ENCODE assay signal across 15 cellular contexts in the genomic region with DNA sequence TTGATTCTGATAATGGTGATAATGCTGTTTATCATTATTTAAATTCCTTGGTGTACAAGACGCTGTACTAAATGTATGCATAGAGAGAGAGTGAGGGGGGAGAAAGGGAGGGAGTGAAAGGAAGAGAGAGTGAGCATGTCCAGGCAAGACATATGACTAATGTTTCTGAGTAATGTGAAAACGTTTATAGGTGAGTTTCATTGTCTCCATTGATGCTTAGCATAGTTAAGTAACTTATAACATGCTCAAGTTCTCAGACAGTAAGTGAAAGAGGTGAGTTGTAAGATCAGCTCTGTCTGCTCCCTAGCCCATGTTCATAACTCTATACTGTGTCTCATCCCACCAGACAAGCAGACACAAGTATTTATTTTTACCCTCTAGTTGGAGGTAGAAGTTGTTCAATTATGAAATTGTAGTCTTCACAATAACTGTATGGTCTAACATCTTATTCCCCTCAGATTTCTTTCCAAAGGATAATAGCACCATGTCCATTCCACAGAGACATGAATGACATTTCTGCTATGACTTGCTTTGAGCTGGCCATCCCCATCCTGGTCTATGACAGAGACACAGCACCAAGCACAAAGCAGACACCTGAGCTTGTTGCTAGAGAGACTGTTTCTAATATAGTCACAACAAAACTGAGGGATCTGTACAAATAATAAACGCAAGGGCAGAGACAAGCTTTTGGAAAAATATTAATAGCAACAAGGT.
DNase-seq lines count a peak whose midpoint lies in the region; ATAC-seq and TF ChIP-seq lines count a peak whose summit lies in the region.
"Had no signal": no experiment of that assay in that cellular context is flagged by ENCODE, and none has a peak within 500 bp of the region (broad histone marks: within the 10 kb centered on the region; RNA-seq: fewer than 3 reads in every experiment).

No MANE protein-coding gene starts in this region.

- TF ChIP-seq POLR2A in body of pancreas (IDR thresholded peaks at IDR 0.05) = no peak

- H3K4me3 ChIP-seq in GM12865 (ENCODE audit: low read depth, low read length) (no peak overlapping the region), RWPE2 (ENCODE audit: severe bottlenecking) (no peak overlapping the region), body of pancreas (no peak overlapping the region)
- H3K4me3 ChIP-seq: right lobe of liver had no signal

- TF ChIP-seq CTCF in GM12865 (IDR thresholded peaks at IDR 0.05; ENCODE audit: insufficient read depth, low read depth, low read length, missing control alignments) (no peak), RWPE2 (IDR thresholded peaks at IDR 0.05; ENCODE audit: poor library complexity, severe bottlenecking) (no peak), body of pancreas (IDR thresholded peaks at IDR 0.05) (no peak)

- H3K9me3 ChIP-seq in RWPE2 (ENCODE audit: severe bottlenecking) (no peaks in the 10 kb centered on the region), body of pancreas (no peaks in the 10 kb centered on the region)
- H3K9me3 ChIP-seq: right lobe of liver had no signal

- WGBS in body of pancreas, 2 donors = 33 to 40% methylated on average over 3 of the region's 3 CpGs

- peak; percentile 18 for DNase-seq in GM12865 (ENCODE audit: low read depth)
- no peak for DNase-seq in RWPE2 (ENCODE audit: low spot score)
- no peak for DNase-seq in GOT3 (lab: John Stamatoyannopoulos, UW)
- DNase-seq in NCI-H146 (lab: John Stamatoyannopoulos, UW) = no peak
- no peak for DNase-seq in body of pancreas
- DNase-seq: erythroblast; NCI-H748 treated with DMSO at 0.1 percent for 48 hours; nephron progenitor cell; right lobe of liver; SHP77 treated with DMSO at 0.1 percent for 48 hours; stimulated activated CD4-positive, alpha-beta T cell treated with anti-CD3 and anti-CD28 coated beads, Interleukin-4, amount 100 ng/mL, for 4 hours; stimulated activated naive CD4-positive, alpha-beta T cell treated with Interleukin-2 at 50 U/mL for 16 hours had no signal

- ATAC-seq in GM19351 (IDR thresholded peaks at IDR 0.05; ENCODE audit: unreplicated experiment) (peak; percentile 71), HG02981 (IDR thresholded peaks at IDR 0.05; ENCODE audit: unreplicated experiment) (peak; percentile 57), RWPE2 (ENCODE audit: low read depth) (peak; percentile 98), HG02884 (IDR thresholded peaks at IDR 0.05; ENCODE audit: unreplicated experiment) (no peak), body of pancreas (no peak)
- ATAC-seq: right lobe of liver had no signal

- no peaks in the 10 kb centered on the region for H3K27me3 ChIP-seq in RWPE2 (ENCODE audit: insufficient read depth, poor library complexity, severe bottlenecking)
- H3K27me3 ChIP-seq in body of pancreas = no peaks in the 10 kb centered on the region
- H3K27me3 ChIP-seq: right lobe of liver had no signal

- intact Hi-C loops in body of pancreas (cut with DNase I) = no loop called here

- H3K36me3 ChIP-seq in RWPE2 (ENCODE audit: low read depth) (no peaks in the 10 kb centered on the region), body of pancreas (replicated peaks in 1 of 2; ENCODE audit: insufficient read depth in 1 of 2, low read depth in 2 of 2) (no peaks in the 10 kb centered on the region)
- H3K36me3 ChIP-seq: right lobe of liver had no signal

- H3K4me1 ChIP-seq in RWPE2 (ENCODE audit: insufficient read depth, poor library complexity, severe bottlenecking) (peaks cover 22% of the 10 kb centered on the region), body of pancreas (no peaks in the 10 kb centered on the region)
- H3K4me1 ChIP-seq: right lobe of liver had no signal

- H3K27ac ChIP-seq in RWPE2 (ENCODE audit: poor library complexity, severe bottlenecking) = peak overlapping the region; percentile 77
- no peak overlapping the region for H3K27ac ChIP-seq in body of pancreas
- H3K27ac ChIP-seq: right lobe of liver had no signal

Comparison
In these comparisons a context has a peak if more than half of its experiments do, and no peak if none do; other contexts are left out.
1. ATAC-seq: peak in GM19351 (single experiment), HG02981 (single experiment) and RWPE2 (single experiment); none in HG02884 (single experiment) and body of pancreas (single experiment).